Comparison of ENCODE assay signal across 21 cellular contexts in genomic region chr17:49640556-49640955, GRCh38. TPM values are rescaled to one million over a fixed set of nuclear protein-coding genes. Genes with fewer than 3 reads are reported as not detected.
A peak's percentile ranks its signal among the peaks of the same experiment; 100 is the strongest.
DNase-seq lines count a peak whose midpoint lies in the region; ATAC-seq and TF ChIP-seq lines count a peak whose summit lies in the region.
"Had no signal": no experiment of that assay in that cellular context is flagged by ENCODE, and none has a peak within 500 bp of the region (broad histone marks: within the 10 kb centered on the region; RNA-seq: fewer than 3 reads in every experiment).

No MANE protein-coding gene starts in this region.

- WGBS in sigmoid colon, 2 donors: 95 to 97% methylated on average over 3 of the region's 3 CpGs
- 21 to 24% methylated on average over 3 of the region's 3 CpGs for WGBS in aorta, 2 donors

- H3K36me3 Mint-ChIP-seq in activated CD4-positive, alpha-beta T cell treated with anti-CD3 and anti-CD28 coated beads, Interleukin-2, amount 10 ng/mL, durations not matched to agents 7 days and 5 days (ENCODE audit: low read depth): peaks cover 23% of the 10 kb centered on the region
- H3K36me3 Mint-ChIP-seq in activated T-helper 17 cell treated with anti-CD3 and anti-CD28 coated beads, Interleukin-2, amount 50 U/mL, for 72 hours (ENCODE audit: low read depth): peaks cover 53% of the 10 kb centered on the region

- POLR2A ChIA-PET in activated CD4-positive, alpha-beta T cell treated with anti-CD3 and anti-CD28 coated beads, Interleukin-2, amount 10 ng/mL, durations not matched to agents 7 days and 5 days (lab: Charles Lee): no interaction called here

- intact Hi-C loops in sigmoid colon (cut with DNase I): no loop called here
- intact Hi-C loops in aorta (cut with DNase I): loop anchor here in 1 of 2 donors (5.0 kb wide), 1 partner anchor 52 kb away; no protein-coding TSS in a partner anchor

- H3K4me3 Mint-ChIP-seq in activated CD4-positive, alpha-beta T cell treated with anti-CD3 and anti-CD28 coated beads, Interleukin-2, amount 10 ng/mL, durations not matched to agents 7 days and 5 days: no peak overlapping the region
- H3K4me3 Mint-ChIP-seq in activated T-helper 17 cell treated with anti-CD3 and anti-CD28 coated beads, Interleukin-2, amount 50 U/mL, for 72 hours: no peak overlapping the region
- H3K4me3 Mint-ChIP-seq: GM23338 had no signal

- H3K36me3 ChIP-seq in sigmoid colon: no peaks in the 10 kb centered on the region
- no peaks in the 10 kb centered on the region for H3K36me3 ChIP-seq in aorta (ENCODE audit: control insufficient read depth in 1 of 2, insufficient read depth in 2 of 2, low read length in 1 of 2)

- CTCF ChIA-PET in activated CD4-positive, alpha-beta T cell treated with anti-CD3 and anti-CD28 coated beads, Interleukin-2, amount 10 ng/mL, durations not matched to agents 7 days and 5 days (lab: Charles Lee): no interaction called here

- DNase-seq in activated CD4-positive, alpha-beta T cell treated with anti-CD3 and anti-CD28 coated beads, Interleukin-2, amount 10 ng/mL, durations not matched to agents 7 days and 5 days: no peak
- DNase-seq in activated CD4-positive, alpha-beta T cell treated with anti-CD3 and anti-CD28 coated beads for 4 hours: no peak
- DNase-seq in fibroblast of the aortic adventitia (ENCODE audit: low read depth): peak; percentile 64
- DNase-seq in sigmoid colon: no peak
- DNase-seq in aorta: no peak
- DNase-seq in OCI-M2 (lab: John Stamatoyannopoulos, UW; ENCODE audit: unreplicated experiment): no peak
- no peak for DNase-seq in AG08396 (ENCODE audit: low spot score)
- DNase-seq: DMS 273 treated with DMSO at 0.1 percent for 48 hours, GF-D8, Karpas-422, MG63, NCI-H1092, NCI-H146, NCI-H2081, NCI-H510A, NCI-H774, PC-9 had no signal

- H3K27me3 ChIP-seq in sigmoid colon: no peaks in the 10 kb centered on the region
- no peaks in the 10 kb centered on the region for H3K27me3 ChIP-seq in aorta (ENCODE audit: control insufficient read depth in 1 of 2, insufficient read depth in 2 of 2, low read length in 1 of 2)
- H3K27me3 ChIP-seq: BLaER1 treated with 17β-estradiol and CSF1 and Interleukin-3, amounts not matched to agents 10 nM and 100 nM; MG63 had no signal

- ATAC-seq in aorta (ENCODE audit: low FRiP score): no peak
- ATAC-seq in activated T-helper 17 cell treated with anti-CD3 and anti-CD28 coated beads, Interleukin-2, amount 50 U/mL, for 72 hours (replicated peaks): no peak
- ATAC-seq: GM23338 had no signal

- peaks cover 5% of the 10 kb centered on the region for H3K9me3 Mint-ChIP-seq in activated CD4-positive, alpha-beta T cell treated with anti-CD3 and anti-CD28 coated beads, Interleukin-2, amount 10 ng/mL, durations not matched to agents 7 days and 5 days
- H3K9me3 Mint-ChIP-seq in activated T-helper 17 cell treated with anti-CD3 and anti-CD28 coated beads, Interleukin-2, amount 50 U/mL, for 72 hours: no peaks in the 10 kb centered on the region
- H3K9me3 Mint-ChIP-seq: GM23338 had no signal

- H3K9me3 ChIP-seq in sigmoid colon (no peaks in the 10 kb centered on the region), aorta (ENCODE audit: control insufficient read depth, low read length) (no peaks in the 10 kb centered on the region)

- H3K4me1 ChIP-seq in sigmoid colon: peaks cover 0 to 70% (median 54%) of the 10 kb centered on the region in 4 donors
- peaks cover 4 to 6% of the 10 kb centered on the region in 2 donors for H3K4me1 ChIP-seq in aorta (ENCODE audit: control insufficient read depth in 1 of 2, insufficient read depth in 2 of 2, low read length in 2 of 2)

- peak overlapping the region; percentile 16 for H3K27ac Mint-ChIP-seq in activated CD4-positive, alpha-beta T cell treated with anti-CD3 and anti-CD28 coated beads, Interleukin-2, amount 10 ng/mL, durations not matched to agents 7 days and 5 days
- no peak overlapping the region for H3K27ac Mint-ChIP-seq in activated T-helper 17 cell treated with anti-CD3 and anti-CD28 coated beads, Interleukin-2, amount 50 U/mL, for 72 hours
- H3K27ac Mint-ChIP-seq: GM23338 had no signal

- no peak for TF ChIP-seq EP300 in sigmoid colon (IDR thresholded peaks at IDR 0.05)

- H3K27ac ChIP-seq in sigmoid colon: peak overlapping the region; percentile 85 to 93 (median 90)
- peak overlapping the region; percentile 30 to 88 for H3K27ac ChIP-seq in aorta (ENCODE audit: low read depth in 1 of 2, low read length in 2 of 2)
- H3K27ac ChIP-seq: 22Rv1; BLaER1 treated with 17β-estradiol and CSF1 and Interleukin-3, amounts not matched to agents 10 nM and 100 nM; PC-9 had no signal

- peaks cover 5% of the 10 kb centered on the region for H3K4me1 Mint-ChIP-seq in activated CD4-positive, alpha-beta T cell treated with anti-CD3 and anti-CD28 coated beads, Interleukin-2, amount 10 ng/mL, durations not matched to agents 7 days and 5 days
- H3K4me1 Mint-ChIP-seq in activated T-helper 17 cell treated with anti-CD3 and anti-CD28 coated beads, Interleukin-2, amount 50 U/mL, for 72 hours: peaks cover 11% of the 10 kb centered on the region

- no peaks in the 10 kb centered on the region for H3K27me3 Mint-ChIP-seq in activated CD4-positive, alpha-beta T cell treated with anti-CD3 and anti-CD28 coated beads, Interleukin-2, amount 10 ng/mL, durations not matched to agents 7 days and 5 days
- H3K27me3 Mint-ChIP-seq in activated T-helper 17 cell treated with anti-CD3 and anti-CD28 coated beads, Interleukin-2, amount 50 U/mL, for 72 hours: no peaks in the 10 kb centered on the region

- TF ChIP-seq CTCF in fibroblast of the aortic adventitia (IDR thresholded peaks at IDR 0.05; ENCODE audit: insufficient read depth, low read length) (no peak), sigmoid colon (IDR thresholded peaks at IDR 0.05) (no peak)

- TF ChIP-seq POLR2A in sigmoid colon (IDR thresholded peaks at IDR 0.05): no peak

- H3K4me3 ChIP-seq in fibroblast of the aortic adventitia (ENCODE audit: low read depth, low read length) (no peak overlapping the region), sigmoid colon (peak overlapping the region in 2 of 4 donors; percentile 16 to 53), aorta (ENCODE audit: low read length in 2 of 2) (no peak overlapping the region)
- H3K4me3 ChIP-seq: BLaER1 treated with 17β-estradiol and CSF1 and Interleukin-3, amounts not matched to agents 10 nM and 100 nM; GM23338; MG63; PC-9 had no signal

RNA-seq across cellular contexts. Expression of gene SPOP, which starts 37.3 kb away (rescaled TPM):
- total RNA-seq in activated CD4-positive, alpha-beta T cell treated with anti-CD3 and anti-CD28 coated beads, Interleukin-2, amount 10 ng/mL, durations not matched to agents 7 days and 5 days: 10 to 100 TPM; 64.1 to 68.1 TPM
- total RNA-seq in fibroblast of the aortic adventitia (ENCODE audit: low replicate concordance) (46.1 and 85.4 TPM in 2 replicates), sigmoid colon (100 to 1,000 TPM; 226 to 332 (median 280) TPM), aorta (100 to 1,000 TPM; 117 to 289 TPM)
- polyA plus RNA-seq in sigmoid colon (10 to 100 TPM; 33.0 to 38.9 (median 35.6) TPM), aorta (10 to 100 TPM; 54.5 to 56.5 TPM)
- 10 to 100 TPM; 62.3 to 66.8 TPM for total RNA-seq in activated T-helper 17 cell treated with anti-CD3 and anti-CD28 coated beads, Interleukin-2, amount 50 U/mL, for 72 hours
